ENCODE assay signal across 8 cellular contexts in genomic region chr14:92794547-92794941, GRCh38. TPM values are rescaled to one million over a fixed set of nuclear protein-coding genes. Genes with fewer than 3 reads are reported as not detected.
DNase-seq lines count a peak whose midpoint lies in the region; ATAC-seq and TF ChIP-seq lines count a peak whose summit lies in the region.

No MANE protein-coding gene starts in this region.

- H4K8ac ChIP-seq in IMR-90 (ENCODE audit: low read depth in 2 of 2, low read length in 2 of 2), result peak overlapping the region; percentile 85 to 97

- H3K27ac ChIP-seq in IMR-90 (ENCODE audit: insufficient read depth, low read length), result peak overlapping the region; percentile 88
- H3K27ac ChIP-seq in ascending aorta, result peak overlapping the region; percentile 85 to 93
- peak overlapping the region; percentile 69 for H3K27ac ChIP-seq in stomach smooth muscle (ENCODE audit: low read length)

- no peak for ATAC-seq in IMR-90 (ENCODE audit: low read depth)
- no peak for ATAC-seq in HG02884 (IDR thresholded peaks at IDR 0.05; ENCODE audit: unreplicated experiment)
- no peak for ATAC-seq in HG03354 (IDR thresholded peaks at IDR 0.05; ENCODE audit: poor library complexity, severe bottlenecking, unreplicated experiment)

- H3K36me3 ChIP-seq in IMR-90 (ENCODE audit: control insufficient read depth, insufficient read depth, low read length), result peaks cover 15% of the 10 kb centered on the region
- peaks cover 14 to 19% of the 10 kb centered on the region in 2 donors for H3K36me3 ChIP-seq in ascending aorta
- peaks cover 11 to 12% of the 10 kb centered on the region in 2 donors for H3K36me3 ChIP-seq in stomach smooth muscle (ENCODE audit: control insufficient read depth in 2 of 2, insufficient read depth in 2 of 2, low read length in 2 of 2)

- CTCF ChIA-PET in IMR-90 (lab: Yijun Ruan, JAX), result no interaction called here

- peak overlapping the region; percentile 98 for H2AFZ ChIP-seq in IMR-90 (replicated peaks; ENCODE audit: low read length, poor library complexity)

- H3K4me2 ChIP-seq in IMR-90 (ENCODE audit: low read depth, low read length), result peak overlapping the region; percentile 99

- peak overlapping the region; percentile 61 for H2BK5ac ChIP-seq in IMR-90 (ENCODE audit: low read depth, low read length, poor library complexity, severe bottlenecking)

- DNase-seq in IMR-90 (peak; percentile 18), ascending aorta (ENCODE audit: low spot score in 2 of 2) (no peak), immature natural killer cell (no peak), NCI-H510A treated with DMSO at 0.1 percent for 48 hours (lab: John Stamatoyannopoulos, UW) (no peak)

- peak overlapping the region; percentile 97 for H2AK5ac ChIP-seq in IMR-90 (ENCODE audit: low read depth, low read length)

- H3K4me1 Mint-ChIP-seq in immature natural killer cell, result peaks cover 31 to 49% of the 10 kb centered on the region in 2 donors

- POLR2A ChIA-PET in IMR-90 (lab: Charles Lee; ENCODE audit: unreplicated experiment), result no interaction called here

- peak overlapping the region; percentile 93 for H4K5ac ChIP-seq in IMR-90 (ENCODE audit: low read depth, low read length)

- WGBS in IMR-90 (ENCODE audit: extremely low coverage in 2 of 2, insufficient read length in 1 of 2), 2 experiments, result no CpG with 5 or more reads among the region's 20 CpGs

- H3K27ac Mint-ChIP-seq in immature natural killer cell, result peak overlapping the region; percentile 80 to 97 (median 94)

- H3K27me3 Mint-ChIP-seq in immature natural killer cell (ENCODE audit: low read depth in 3 of 3), result peaks cover 2 to 14% (median 5%) of the 10 kb centered on the region in 3 donors

- peak overlapping the region; percentile 98 for H3K4me3 ChIP-seq in GM08714 (ENCODE audit: low read length)
- H3K4me3 ChIP-seq in IMR-90 (ENCODE audit: insufficient read depth, low read depth, low read length), result peak overlapping the region; percentile 85
- peak overlapping the region; percentile 80 to 98 for H3K4me3 ChIP-seq in ascending aorta
- H3K4me3 ChIP-seq in stomach smooth muscle (ENCODE audit: low read length in 2 of 2), result peak overlapping the region; percentile 98 to 99

- peak overlapping the region; percentile 92 for H4K91ac ChIP-seq in IMR-90 (ENCODE audit: insufficient read depth, low read depth, low read length)

- H4K20me1 ChIP-seq in IMR-90 (ENCODE audit: insufficient read depth, low read length), result peaks cover 6% of the 10 kb centered on the region; the same call in 1 of the 2 replicates

- peak overlapping the region; percentile 96 for H3K14ac ChIP-seq in IMR-90 (replicated peaks; ENCODE audit: low read depth, low read length)

- TF ChIP-seq CTCF in IMR-90 (conservative IDR thresholded peaks at IDR 0.05; ENCODE audit: low read depth, low read length), result no peak
- no peak for TF ChIP-seq CTCF in ascending aorta (IDR thresholded peaks at IDR 0.05)

- dilution Hi-C loops in IMR-90 (cut with HindIII; ENCODE audit: low sequenced_read_pairs, unreplicated experiment), result no loop called here

- intact Hi-C loops in IMR-90 (cut with micrococcal nuclease) (no loop called here), ascending aorta (cut with DNase I) (loop anchor here (1.0 to 10.0 kb wide), 4 partner anchors 46 to 1282 kb away; partner anchors contain the start of genes CPSF2, LGMN, NDUFB1 and PPP4R3A)

- no peak for TF ChIP-seq RAD21 in IMR-90 (IDR thresholded peaks at IDR 0.05; ENCODE audit: low read length)

- peak overlapping the region; percentile 81 to 95 (median 94) for H3K4me3 Mint-ChIP-seq in immature natural killer cell

- H3K9ac ChIP-seq in IMR-90 (ENCODE audit: low read depth, low read length) (peak overlapping the region; percentile 98), stomach smooth muscle (ENCODE audit: low read length in 2 of 2) (peak overlapping the region; percentile 97)

- no peaks in the 10 kb centered on the region for H3K9me1 ChIP-seq in IMR-90 (ENCODE audit: insufficient read depth, low read length)

- H3K79me1 ChIP-seq in IMR-90 (ENCODE audit: low read depth in 1 of 2, low read length in 2 of 2), result peaks cover 0 to 33% of the 10 kb centered on the region in 2 experiments; a peak in 3 of 4 replicates

- H2AK9ac ChIP-seq in IMR-90 (replicated peaks; ENCODE audit: low read depth, low read length, poor library complexity), result peak overlapping the region; percentile 100

- in situ Hi-C loops in IMR-90 (cut with MboI; ENCODE audit: low sequenced_read_pairs), result loop anchor here (10.0 kb wide), 1 partner anchor 670 kb away; the partner anchor contains the start of genes CPSF2 and NDUFB1

- peak overlapping the region; percentile 47; the same call in 1 of the 3 replicates for H2BK15ac ChIP-seq in IMR-90 (ENCODE audit: low read depth, low read length)

- H3K27me3 ChIP-seq in IMR-90 (ENCODE audit: control insufficient read depth, insufficient read depth, low read length) (no peaks in the 10 kb centered on the region), ascending aorta (no peaks in the 10 kb centered on the region), stomach smooth muscle (ENCODE audit: control insufficient read depth in 1 of 2, insufficient read depth in 2 of 2, low read length in 2 of 2) (no peaks in the 10 kb centered on the region)

- no TSS peak for BruUV-seq in IMR-90 (replicated peaks; lab: Mats Ljungman, UMichigan)

- H2BK120ac ChIP-seq in IMR-90 (ENCODE audit: low read depth, low read length), result peak overlapping the region; percentile 41; the same call in 1 of the 2 replicates

- H3K36me3 Mint-ChIP-seq in immature natural killer cell, result peaks cover 3 to 14% (median 14%) of the 10 kb centered on the region in 3 donors

- no peak overlapping the region for H2BK20ac ChIP-seq in IMR-90 (ENCODE audit: low read depth, low read length)

- peak overlapping the region; percentile 76 for H3K18ac ChIP-seq in IMR-90 (ENCODE audit: low read depth, low read length)

- peaks cover 5 to 14% (median 11%) of the 10 kb centered on the region in 6 donors for H3K9me3 Mint-ChIP-seq in immature natural killer cell

- H3K9me3 ChIP-seq in IMR-90 (ENCODE audit: control insufficient read depth, insufficient read depth, low read length) (no peaks in the 10 kb centered on the region; the same call in 1 of the 2 replicates), ascending aorta (peaks cover 3 to 9% of the 10 kb centered on the region in 2 donors), stomach smooth muscle (ENCODE audit: control insufficient read depth in 2 of 2, low read length in 2 of 2) (no peaks in the 10 kb centered on the region)

- peak overlapping the region; percentile 88; the same call in 1 of the 2 replicates for H3K56ac ChIP-seq in IMR-90 (ENCODE audit: extremely low read depth, insufficient read depth, low read length)

- peak overlapping the region; percentile 98 for H3K4ac ChIP-seq in IMR-90 (ENCODE audit: low read depth, low read length)

- H3K4me1 ChIP-seq in IMR-90 (ENCODE audit: control insufficient read depth, insufficient read depth, low read length) (peaks cover 2% of the 10 kb centered on the region; the same call in 1 of the 2 replicates), ascending aorta (peaks cover 0 to 16% of the 10 kb centered on the region in 2 donors), stomach smooth muscle (ENCODE audit: control insufficient read depth, insufficient read depth, low read length) (peaks cover 10% of the 10 kb centered on the region)

- no peak for TF ChIP-seq POLR2A in IMR-90 (IDR thresholded peaks at IDR 0.05; ENCODE audit: low read depth, low read length)

- peak overlapping the region; percentile 98 for H3K23ac ChIP-seq in IMR-90 (ENCODE audit: low read depth, low read length)

TF ChIP-seq in IMR-90, 13 proteins besides CTCF, POLR2A, EP300 and RAD21:
- TF ChIP-seq RCOR1 (IDR thresholded peaks at IDR 0.05; ENCODE audit: insufficient replicate concordance, low read length), result no peak
- peak; percentile 57; the same call in 1 of the 2 replicates for TF ChIP-seq CHD1 (IDR thresholded peaks at IDR 0.05; ENCODE audit: low read depth, low read length)

RNA-seq across cellular contexts. Expression of gene GOLGA5, which starts 0.4 kb away (rescaled TPM):
- 59.5 and 70.8 TPM in 2 replicates for total RNA-seq in IMR-90 (2012; rRNA removed)
- polyA plus RNA-seq in IMR-90 (2012; rRNA removed), result 30.4 and 35.0 TPM in 2 replicates
- polyA plus RNA-seq in IMR-90 (2012; cell fraction: cytosol; rRNA removed), result 9.1 and 14.6 TPM in 2 replicates
- polyA plus RNA-seq in IMR-90 (2012; cell fraction: nucleus; rRNA removed; ENCODE audit: low replicate concordance), result 2.6 and 20.7 TPM in 2 replicates
- total RNA-seq in ascending aorta, result 26.3 TPM
- polyA plus RNA-seq in immature natural killer cell, result 10 to 100 TPM in 2 of 3 donors, 1 to 10 TPM in 1; 6.8 to 19.7 (median 13.9) TPM

RNA-seq across cellular contexts. Expression of gene LGMN, which starts 46.1 kb away (rescaled TPM):
- 18.9 and 19.2 TPM in 2 replicates for total RNA-seq in IMR-90 (2012; rRNA removed)
- polyA plus RNA-seq in IMR-90 (2012; rRNA removed), result 37.9 and 39.3 TPM in 2 replicates
- 29.3 and 30.0 TPM in 2 replicates for polyA plus RNA-seq in IMR-90 (2012; cell fraction: cytosol; rRNA removed)
- polyA plus RNA-seq in IMR-90 (2012; cell fraction: nucleus; rRNA removed; ENCODE audit: low replicate concordance), result 23.0 and 24.2 TPM in 2 replicates
- 76.7 TPM for total RNA-seq in ascending aorta
- polyA plus RNA-seq in immature natural killer cell, result 1 to 10 TPM; 1.7 to 7.4 (median 2.9) TPM
